1 cellular context compared by ENCODE assay signal in the genomic region with DNA sequence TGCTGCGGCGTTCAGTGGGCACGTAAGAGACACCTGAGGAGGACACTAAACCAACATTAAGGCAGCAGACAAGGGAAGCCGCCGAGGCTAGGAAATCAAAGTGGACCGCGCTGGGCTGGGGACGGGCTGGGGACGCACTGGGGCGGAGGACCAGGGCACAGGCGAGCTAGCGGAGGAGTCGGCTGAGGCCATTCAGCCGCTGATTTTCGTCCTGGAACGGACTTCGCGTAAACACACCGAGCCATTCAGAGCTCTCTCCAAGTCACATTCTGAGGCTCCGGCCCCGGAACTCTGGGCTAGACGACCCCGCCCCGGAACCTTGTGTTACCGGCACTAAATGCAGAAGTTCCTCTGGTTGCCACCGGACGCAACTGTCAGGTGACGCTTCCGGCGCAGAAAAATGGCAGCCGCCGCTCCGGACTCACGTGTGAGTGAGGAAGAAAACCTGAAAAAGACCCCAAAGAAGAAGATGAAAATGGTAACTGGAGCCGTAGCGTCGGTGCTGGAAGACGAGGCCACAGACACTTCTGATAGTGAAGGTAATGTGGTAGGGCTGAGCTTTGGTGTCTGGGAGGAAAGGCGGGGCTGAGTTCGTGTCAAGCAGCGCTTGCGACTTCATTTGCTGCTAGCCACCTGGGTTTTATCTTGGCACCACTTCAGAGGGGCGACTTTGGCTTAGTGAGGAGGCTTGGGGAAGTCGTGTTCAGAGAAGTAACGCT.
TF ChIP-seq lines count a peak whose summit lies in the region.

A gene with protein sequence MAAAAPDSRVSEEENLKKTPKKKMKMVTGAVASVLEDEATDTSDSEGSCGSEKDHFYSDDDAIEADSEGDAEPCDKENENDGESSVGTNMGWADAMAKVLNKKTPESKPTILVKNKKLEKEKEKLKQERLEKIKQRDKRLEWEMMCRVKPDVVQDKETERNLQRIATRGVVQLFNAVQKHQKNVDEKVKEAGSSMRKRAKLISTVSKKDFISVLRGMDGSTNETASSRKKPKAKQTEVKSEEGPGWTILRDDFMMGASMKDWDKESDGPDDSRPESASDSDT (plus strand): TSS at position 377 of the 719 bp plus-strand sequence. CDS start 24 bp downstream, at position 401.

TF ChIP-seq in HepG2, 621 proteins besides CTCF, POLR2A, EP300 and RAD21 (continued from another document and continues in another):
- TF ChIP-seq, protein P1, sequence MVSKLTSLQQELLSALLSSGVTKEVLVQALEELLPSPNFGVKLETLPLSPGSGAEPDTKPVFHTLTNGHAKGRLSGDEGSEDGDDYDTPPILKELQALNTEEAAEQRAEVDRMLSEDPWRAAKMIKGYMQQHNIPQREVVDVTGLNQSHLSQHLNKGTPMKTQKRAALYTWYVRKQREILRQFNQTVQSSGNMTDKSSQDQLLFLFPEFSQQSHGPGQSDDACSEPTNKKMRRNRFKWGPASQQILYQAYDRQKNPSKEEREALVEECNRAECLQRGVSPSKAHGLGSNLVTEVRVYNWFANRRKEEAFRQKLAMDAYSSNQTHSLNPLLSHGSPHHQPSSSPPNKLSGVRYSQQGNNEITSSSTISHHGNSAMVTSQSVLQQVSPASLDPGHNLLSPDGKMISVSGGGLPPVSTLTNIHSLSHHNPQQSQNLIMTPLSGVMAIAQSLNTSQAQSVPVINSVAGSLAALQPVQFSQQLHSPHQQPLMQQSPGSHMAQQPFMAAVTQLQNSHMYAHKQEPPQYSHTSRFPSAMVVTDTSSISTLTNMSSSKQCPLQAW (CRISPR knock-in tag; IDR thresholded peaks at IDR 0.05) = 0 out of 2 replicates have a peak, but pooled peaks have one; percentile 17
- peak; percentile 97 for TF ChIP-seq XRCC5 (optimal IDR thresholded peaks at IDR 0.05; ENCODE audit: low read length)
- TF ChIP-seq RBM22 (optimal IDR thresholded peaks at IDR 0.05; ENCODE audit: low read length) = peak; percentile 41
- TF ChIP-seq, protein P2, sequence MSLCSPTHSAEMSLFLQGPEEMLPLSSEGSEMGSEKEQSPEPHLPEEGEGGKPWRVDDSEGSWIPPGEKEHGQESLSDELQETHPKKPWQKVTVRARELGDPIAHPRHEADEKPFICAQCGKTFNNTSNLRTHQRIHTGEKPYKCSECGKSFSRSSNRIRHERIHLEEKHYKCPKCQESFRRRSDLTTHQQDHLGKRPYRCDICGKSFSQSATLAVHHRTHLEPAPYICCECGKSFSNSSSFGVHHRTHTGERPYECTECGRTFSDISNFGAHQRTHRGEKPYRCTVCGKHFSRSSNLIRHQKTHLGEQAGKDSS (CRISPR knock-in tag; IDR thresholded peaks at IDR 0.05; ENCODE audit: borderline replicate concordance, low read depth) = peak; percentile 65; the same call in 1 of the 2 replicates
- no peak for TF ChIP-seq HHEX (CRISPR knock-in tag; IDR thresholded peaks at IDR 0.05)
- TF ChIP-seq, protein P3, sequence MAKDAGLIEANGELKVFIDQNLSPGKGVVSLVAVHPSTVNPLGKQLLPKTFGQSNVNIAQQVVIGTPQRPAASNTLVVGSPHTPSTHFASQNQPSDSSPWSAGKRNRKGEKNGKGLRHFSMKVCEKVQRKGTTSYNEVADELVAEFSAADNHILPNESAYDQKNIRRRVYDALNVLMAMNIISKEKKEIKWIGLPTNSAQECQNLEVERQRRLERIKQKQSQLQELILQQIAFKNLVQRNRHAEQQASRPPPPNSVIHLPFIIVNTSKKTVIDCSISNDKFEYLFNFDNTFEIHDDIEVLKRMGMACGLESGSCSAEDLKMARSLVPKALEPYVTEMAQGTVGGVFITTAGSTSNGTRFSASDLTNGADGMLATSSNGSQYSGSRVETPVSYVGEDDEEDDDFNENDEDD (CRISPR knock-in tag; IDR thresholded peaks at IDR 0.05; ENCODE audit: borderline replicate concordance) = peak; percentile 56; the same call in 1 of the 2 replicates
- TF ChIP-seq, protein P4, sequence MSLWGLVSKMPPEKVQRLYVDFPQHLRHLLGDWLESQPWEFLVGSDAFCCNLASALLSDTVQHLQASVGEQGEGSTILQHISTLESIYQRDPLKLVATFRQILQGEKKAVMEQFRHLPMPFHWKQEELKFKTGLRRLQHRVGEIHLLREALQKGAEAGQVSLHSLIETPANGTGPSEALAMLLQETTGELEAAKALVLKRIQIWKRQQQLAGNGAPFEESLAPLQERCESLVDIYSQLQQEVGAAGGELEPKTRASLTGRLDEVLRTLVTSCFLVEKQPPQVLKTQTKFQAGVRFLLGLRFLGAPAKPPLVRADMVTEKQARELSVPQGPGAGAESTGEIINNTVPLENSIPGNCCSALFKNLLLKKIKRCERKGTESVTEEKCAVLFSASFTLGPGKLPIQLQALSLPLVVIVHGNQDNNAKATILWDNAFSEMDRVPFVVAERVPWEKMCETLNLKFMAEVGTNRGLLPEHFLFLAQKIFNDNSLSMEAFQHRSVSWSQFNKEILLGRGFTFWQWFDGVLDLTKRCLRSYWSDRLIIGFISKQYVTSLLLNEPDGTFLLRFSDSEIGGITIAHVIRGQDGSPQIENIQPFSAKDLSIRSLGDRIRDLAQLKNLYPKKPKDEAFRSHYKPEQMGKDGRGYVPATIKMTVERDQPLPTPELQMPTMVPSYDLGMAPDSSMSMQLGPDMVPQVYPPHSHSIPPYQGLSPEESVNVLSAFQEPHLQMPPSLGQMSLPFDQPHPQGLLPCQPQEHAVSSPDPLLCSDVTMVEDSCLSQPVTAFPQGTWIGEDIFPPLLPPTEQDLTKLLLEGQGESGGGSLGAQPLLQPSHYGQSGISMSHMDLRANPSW (CRISPR knock-in tag; IDR thresholded peaks at IDR 0.05; ENCODE audit: borderline replicate concordance) = peak; percentile 81; the same call in 1 of the 2 replicates
- TF ChIP-seq ZNF335 (CRISPR knock-in tag; IDR thresholded peaks at IDR 0.05) = peak; percentile 81
- TF ChIP-seq MAF1 (CRISPR knock-in tag; IDR thresholded peaks at IDR 0.05; ENCODE audit: borderline replicate concordance) = no peak
- TF ChIP-seq JARID2 (CRISPR knock-in tag; IDR thresholded peaks at IDR 0.05; ENCODE audit: insufficient replicate concordance) = peak; percentile 82
- no peak for TF ChIP-seq HDAC6 (IDR thresholded peaks at IDR 0.05; ENCODE audit: low read depth, low read length)
- TF ChIP-seq RFXAP (CRISPR knock-in tag; IDR thresholded peaks at IDR 0.05; ENCODE audit: borderline replicate concordance) = peak; percentile 87; the same call in 1 of the 2 replicates
- no peak for TF ChIP-seq ZNF557 (CRISPR knock-in tag; IDR thresholded peaks at IDR 0.05)
- no peak for TF ChIP-seq ZNF839 (CRISPR knock-in tag; IDR thresholded peaks at IDR 0.05; ENCODE audit: borderline replicate concordance)
- TF ChIP-seq TCF12 (IDR thresholded peaks at IDR 0.05) = no peak
- no peak for TF ChIP-seq TCF12 (CRISPR knock-in tag; IDR thresholded peaks at IDR 0.05)
- TF ChIP-seq, protein P5, sequence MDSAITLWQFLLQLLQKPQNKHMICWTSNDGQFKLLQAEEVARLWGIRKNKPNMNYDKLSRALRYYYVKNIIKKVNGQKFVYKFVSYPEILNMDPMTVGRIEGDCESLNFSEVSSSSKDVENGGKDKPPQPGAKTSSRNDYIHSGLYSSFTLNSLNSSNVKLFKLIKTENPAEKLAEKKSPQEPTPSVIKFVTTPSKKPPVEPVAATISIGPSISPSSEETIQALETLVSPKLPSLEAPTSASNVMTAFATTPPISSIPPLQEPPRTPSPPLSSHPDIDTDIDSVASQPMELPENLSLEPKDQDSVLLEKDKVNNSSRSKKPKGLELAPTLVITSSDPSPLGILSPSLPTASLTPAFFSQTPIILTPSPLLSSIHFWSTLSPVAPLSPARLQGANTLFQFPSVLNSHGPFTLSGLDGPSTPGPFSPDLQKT (CRISPR knock-in tag; IDR thresholded peaks at IDR 0.05; ENCODE audit: borderline replicate concordance) = 0 out of 2 replicates have a peak, but pooled peaks have one; percentile 7
- TF ChIP-seq ZSCAN21 (CRISPR knock-in tag; IDR thresholded peaks at IDR 0.05; ENCODE audit: borderline replicate concordance) = 0 out of 2 replicates have a peak, but pooled peaks have one; percentile 17
- TF ChIP-seq CREM (IDR thresholded peaks at IDR 0.05) = peak; percentile 74
- TF ChIP-seq CREM (CRISPR knock-in tag; IDR thresholded peaks at IDR 0.05) = no peak
- TF ChIP-seq RBAK (CRISPR knock-in tag; IDR thresholded peaks at IDR 0.05) = no peak
- TF ChIP-seq, protein P6, sequence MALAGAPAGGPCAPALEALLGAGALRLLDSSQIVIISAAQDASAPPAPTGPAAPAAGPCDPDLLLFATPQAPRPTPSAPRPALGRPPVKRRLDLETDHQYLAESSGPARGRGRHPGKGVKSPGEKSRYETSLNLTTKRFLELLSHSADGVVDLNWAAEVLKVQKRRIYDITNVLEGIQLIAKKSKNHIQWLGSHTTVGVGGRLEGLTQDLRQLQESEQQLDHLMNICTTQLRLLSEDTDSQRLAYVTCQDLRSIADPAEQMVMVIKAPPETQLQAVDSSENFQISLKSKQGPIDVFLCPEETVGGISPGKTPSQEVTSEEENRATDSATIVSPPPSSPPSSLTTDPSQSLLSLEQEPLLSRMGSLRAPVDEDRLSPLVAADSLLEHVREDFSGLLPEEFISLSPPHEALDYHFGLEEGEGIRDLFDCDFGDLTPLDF (CRISPR knock-in tag; IDR thresholded peaks at IDR 0.05) = 0 out of 2 replicates have a peak, but pooled peaks have one; percentile 35
- TF ChIP-seq ETV5 (CRISPR knock-in tag; IDR thresholded peaks at IDR 0.05; ENCODE audit: borderline replicate concordance) = peak; percentile 89
- peak; percentile 44 for TF ChIP-seq TBL1XR1 (IDR thresholded peaks at IDR 0.05; ENCODE audit: borderline replicate concordance, low read length, partially characterized antibody)
- TF ChIP-seq, protein P7, sequence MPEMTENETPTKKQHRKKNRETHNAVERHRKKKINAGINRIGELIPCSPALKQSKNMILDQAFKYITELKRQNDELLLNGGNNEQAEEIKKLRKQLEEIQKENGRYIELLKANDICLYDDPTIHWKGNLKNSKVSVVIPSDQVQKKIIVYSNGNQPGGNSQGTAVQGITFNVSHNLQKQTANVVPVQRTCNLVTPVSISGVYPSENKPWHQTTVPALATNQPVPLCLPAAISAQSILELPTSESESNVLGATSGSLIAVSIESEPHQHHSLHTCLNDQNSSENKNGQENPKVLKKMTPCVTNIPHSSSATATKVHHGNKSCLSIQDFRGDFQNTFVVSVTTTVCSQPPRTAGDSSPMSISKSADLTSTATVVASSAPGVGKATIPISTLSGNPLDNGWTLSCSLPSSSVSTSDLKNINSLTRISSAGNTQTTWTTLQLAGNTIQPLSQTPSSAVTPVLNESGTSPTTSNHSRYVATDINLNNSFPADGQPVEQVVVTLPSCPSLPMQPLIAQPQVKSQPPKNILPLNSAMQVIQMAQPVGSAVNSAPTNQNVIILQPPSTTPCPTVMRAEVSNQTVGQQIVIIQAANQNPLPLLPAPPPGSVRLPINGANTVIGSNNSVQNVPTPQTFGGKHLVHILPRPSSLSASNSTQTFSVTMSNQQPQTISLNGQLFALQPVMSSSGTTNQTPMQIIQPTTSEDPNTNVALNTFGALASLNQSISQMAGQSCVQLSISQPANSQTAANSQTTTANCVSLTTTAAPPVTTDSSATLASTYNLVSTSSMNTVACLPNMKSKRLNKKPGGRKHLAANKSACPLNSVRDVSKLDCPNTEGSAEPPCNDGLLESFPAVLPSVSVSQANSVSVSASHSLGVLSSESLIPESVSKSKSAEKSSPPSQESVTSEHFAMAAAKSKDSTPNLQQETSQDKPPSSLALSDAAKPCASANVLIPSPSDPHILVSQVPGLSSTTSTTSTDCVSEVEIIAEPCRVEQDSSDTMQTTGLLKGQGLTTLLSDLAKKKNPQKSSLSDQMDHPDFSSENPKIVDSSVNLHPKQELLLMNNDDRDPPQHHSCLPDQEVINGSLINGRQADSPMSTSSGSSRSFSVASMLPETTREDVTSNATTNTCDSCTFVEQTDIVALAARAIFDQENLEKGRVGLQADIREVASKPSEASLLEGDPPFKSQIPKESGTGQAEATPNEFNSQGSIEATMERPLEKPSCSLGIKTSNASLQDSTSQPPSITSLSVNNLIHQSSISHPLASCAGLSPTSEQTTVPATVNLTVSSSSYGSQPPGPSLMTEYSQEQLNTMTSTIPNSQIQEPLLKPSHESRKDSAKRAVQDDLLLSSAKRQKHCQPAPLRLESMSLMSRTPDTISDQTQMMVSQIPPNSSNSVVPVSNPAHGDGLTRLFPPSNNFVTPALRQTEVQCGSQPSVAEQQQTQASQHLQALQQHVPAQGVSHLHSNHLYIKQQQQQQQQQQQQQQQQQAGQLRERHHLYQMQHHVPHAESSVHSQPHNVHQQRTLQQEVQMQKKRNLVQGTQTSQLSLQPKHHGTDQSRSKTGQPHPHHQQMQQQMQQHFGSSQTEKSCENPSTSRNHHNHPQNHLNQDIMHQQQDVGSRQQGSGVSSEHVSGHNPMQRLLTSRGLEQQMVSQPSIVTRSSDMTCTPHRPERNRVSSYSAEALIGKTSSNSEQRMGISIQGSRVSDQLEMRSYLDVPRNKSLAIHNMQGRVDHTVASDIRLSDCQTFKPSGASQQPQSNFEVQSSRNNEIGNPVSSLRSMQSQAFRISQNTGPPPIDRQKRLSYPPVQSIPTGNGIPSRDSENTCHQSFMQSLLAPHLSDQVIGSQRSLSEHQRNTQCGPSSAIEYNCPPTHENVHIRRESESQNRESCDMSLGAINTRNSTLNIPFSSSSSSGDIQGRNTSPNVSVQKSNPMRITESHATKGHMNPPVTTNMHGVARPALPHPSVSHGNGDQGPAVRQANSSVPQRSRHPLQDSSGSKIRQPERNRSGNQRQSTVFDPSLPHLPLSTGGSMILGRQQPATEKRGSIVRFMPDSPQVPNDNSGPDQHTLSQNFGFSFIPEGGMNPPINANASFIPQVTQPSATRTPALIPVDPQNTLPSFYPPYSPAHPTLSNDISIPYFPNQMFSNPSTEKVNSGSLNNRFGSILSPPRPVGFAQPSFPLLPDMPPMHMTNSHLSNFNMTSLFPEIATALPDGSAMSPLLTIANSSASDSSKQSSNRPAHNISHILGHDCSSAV (CRISPR knock-in tag; IDR thresholded peaks at IDR 0.05; ENCODE audit: borderline replicate concordance) = 0 out of 2 replicates have a peak, but pooled peaks have one; percentile 81
- TF ChIP-seq, protein P8, sequence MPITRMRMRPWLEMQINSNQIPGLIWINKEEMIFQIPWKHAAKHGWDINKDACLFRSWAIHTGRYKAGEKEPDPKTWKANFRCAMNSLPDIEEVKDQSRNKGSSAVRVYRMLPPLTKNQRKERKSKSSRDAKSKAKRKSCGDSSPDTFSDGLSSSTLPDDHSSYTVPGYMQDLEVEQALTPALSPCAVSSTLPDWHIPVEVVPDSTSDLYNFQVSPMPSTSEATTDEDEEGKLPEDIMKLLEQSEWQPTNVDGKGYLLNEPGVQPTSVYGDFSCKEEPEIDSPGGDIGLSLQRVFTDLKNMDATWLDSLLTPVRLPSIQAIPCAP (CRISPR knock-in tag; IDR thresholded peaks at IDR 0.05; ENCODE audit: low read depth) = 0 out of 2 replicates have a peak, but pooled peaks have one; percentile 82
- TF ChIP-seq PPARG (CRISPR knock-in tag; conservative IDR thresholded peaks at IDR 0.05) = peak; percentile 63
- TF ChIP-seq, protein P9, sequence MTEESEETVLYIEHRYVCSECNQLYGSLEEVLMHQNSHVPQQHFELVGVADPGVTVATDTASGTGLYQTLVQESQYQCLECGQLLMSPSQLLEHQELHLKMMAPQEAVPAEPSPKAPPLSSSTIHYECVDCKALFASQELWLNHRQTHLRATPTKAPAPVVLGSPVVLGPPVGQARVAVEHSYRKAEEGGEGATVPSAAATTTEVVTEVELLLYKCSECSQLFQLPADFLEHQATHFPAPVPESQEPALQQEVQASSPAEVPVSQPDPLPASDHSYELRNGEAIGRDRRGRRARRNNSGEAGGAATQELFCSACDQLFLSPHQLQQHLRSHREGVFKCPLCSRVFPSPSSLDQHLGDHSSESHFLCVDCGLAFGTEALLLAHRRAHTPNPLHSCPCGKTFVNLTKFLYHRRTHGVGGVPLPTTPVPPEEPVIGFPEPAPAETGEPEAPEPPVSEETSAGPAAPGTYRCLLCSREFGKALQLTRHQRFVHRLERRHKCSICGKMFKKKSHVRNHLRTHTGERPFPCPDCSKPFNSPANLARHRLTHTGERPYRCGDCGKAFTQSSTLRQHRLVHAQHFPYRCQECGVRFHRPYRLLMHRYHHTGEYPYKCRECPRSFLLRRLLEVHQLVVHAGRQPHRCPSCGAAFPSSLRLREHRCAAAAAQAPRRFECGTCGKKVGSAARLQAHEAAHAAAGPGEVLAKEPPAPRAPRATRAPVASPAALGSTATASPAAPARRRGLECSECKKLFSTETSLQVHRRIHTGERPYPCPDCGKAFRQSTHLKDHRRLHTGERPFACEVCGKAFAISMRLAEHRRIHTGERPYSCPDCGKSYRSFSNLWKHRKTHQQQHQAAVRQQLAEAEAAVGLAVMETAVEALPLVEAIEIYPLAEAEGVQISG (CRISPR knock-in tag; IDR thresholded peaks at IDR 0.05) = peak; percentile 94
